ENCODE assay signal across 21 cellular contexts in the genomic region with DNA sequence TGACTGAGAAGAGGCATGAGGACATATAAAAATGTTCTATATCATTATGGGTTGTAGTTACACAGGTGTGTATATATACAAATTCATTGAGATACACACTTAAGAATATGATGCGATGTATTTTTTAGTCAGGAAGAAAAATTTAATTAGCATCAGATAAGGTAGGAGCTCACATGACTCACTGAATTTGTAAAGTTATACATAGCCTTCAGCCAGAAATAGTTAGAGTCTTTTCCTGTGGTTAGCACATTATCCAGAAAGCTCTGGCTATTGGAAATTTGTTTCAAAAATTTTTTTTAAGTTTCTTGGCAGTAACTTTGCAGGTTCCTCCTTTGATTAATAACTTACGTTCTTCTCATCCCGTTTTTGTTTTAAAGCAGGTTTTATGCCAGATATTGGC.
"Had no signal": no experiment of that assay in that cellular context is flagged by ENCODE, and none has a peak within 500 bp of the region (broad histone marks: within the 10 kb centered on the region; RNA-seq: fewer than 3 reads in every experiment).

No MANE protein-coding gene starts in this region.

- H3K9me3 Mint-ChIP-seq: activated naive CD8-positive, alpha-beta T cell treated with anti-CD3 and anti-CD28 coated beads for 36 hours; dendritic cell treated with granulocyte-macrophage colony-stimulating factor and Interleukin-4, amounts not matched to agents 40 ng/mL and 50 ng/mL, for 4 days; neural crest cell; stimulated activated memory B cell treated with anti-CD40 and anti-IgM and Interleukin-4, amounts not matched to agents 10 μg/mL and 1 μg/mL and 100 μg/mL, for 72 hours; T-helper 2 cell treated with Interferon-gamma antibody and Interleukin-4, amounts not matched to agents 5 μg/mL and 100 μg/mL, for 36 hours had no signal

- H3K27me3 Mint-ChIP-seq: activated naive CD8-positive, alpha-beta T cell treated with anti-CD3 and anti-CD28 coated beads for 36 hours; dendritic cell treated with granulocyte-macrophage colony-stimulating factor and Interleukin-4, amounts not matched to agents 40 ng/mL and 50 ng/mL, for 4 days; stimulated activated memory B cell treated with anti-CD40 and anti-IgM and Interleukin-4, amounts not matched to agents 10 μg/mL and 1 μg/mL and 100 μg/mL, for 72 hours had no signal

- H3K27ac Mint-ChIP-seq: activated naive CD8-positive, alpha-beta T cell treated with anti-CD3 and anti-CD28 coated beads for 36 hours; dendritic cell treated with granulocyte-macrophage colony-stimulating factor and Interleukin-4, amounts not matched to agents 40 ng/mL and 50 ng/mL, for 4 days; stimulated activated memory B cell treated with anti-CD40 and anti-IgM and Interleukin-4, amounts not matched to agents 10 μg/mL and 1 μg/mL and 100 μg/mL, for 72 hours; T-helper 2 cell treated with Interferon-gamma antibody and Interleukin-4, amounts not matched to agents 5 μg/mL and 100 μg/mL, for 36 hours had no signal

- H3K4me1 Mint-ChIP-seq: neural crest cell had no signal

- H3K4me3 ChIP-seq: body of pancreas, heart left ventricle, stomach, transverse colon had no signal

- H3K4me1 ChIP-seq: body of pancreas, transverse colon had no signal

- H3K27ac ChIP-seq: body of pancreas, heart left ventricle, stomach, transverse colon, WERI-Rb-1 had no signal

- ATAC-seq: body of pancreas; heart left ventricle; left colon; sciatic nerve; stimulated activated memory B cell treated with anti-CD40 and anti-IgM and Interleukin-4, amounts not matched to agents 10 μg/mL and 1 μg/mL and 100 μg/mL, for 72 hours had no signal

- H3K4me3 Mint-ChIP-seq: activated naive CD8-positive, alpha-beta T cell treated with anti-CD3 and anti-CD28 coated beads for 36 hours; dendritic cell treated with granulocyte-macrophage colony-stimulating factor and Interleukin-4, amounts not matched to agents 40 ng/mL and 50 ng/mL, for 4 days; neural crest cell; stimulated activated memory B cell treated with anti-CD40 and anti-IgM and Interleukin-4, amounts not matched to agents 10 μg/mL and 1 μg/mL and 100 μg/mL, for 72 hours; T-helper 2 cell treated with Interferon-gamma antibody and Interleukin-4, amounts not matched to agents 5 μg/mL and 100 μg/mL, for 36 hours had no signal

- H3K27me3 ChIP-seq: body of pancreas, heart left ventricle, stomach, transverse colon had no signal

- H3K9me3 ChIP-seq: body of pancreas, heart left ventricle, stomach, transverse colon had no signal

- DNase-seq: activated CD4-positive, alpha-beta T cell treated with anti-CD3 and anti-CD28 coated beads for 1 hour; activated naive CD8-positive, alpha-beta T cell treated with anti-CD3 and anti-CD28 coated beads for 36 hours; activated T-cell treated with anti-CD3 and anti-CD28 coated beads, Interleukin-2, amount 50 U/mL, for 1 hour; amygdala; body of pancreas; effector CD4-positive, alpha-beta T cell; heart left ventricle; left colon; mesenchymal stem cell; occipital lobe; posterior cingulate gyrus; small intestine; stimulated activated CD4-positive, alpha-beta T cell treated with anti-CD3 and anti-CD28 coated beads, Interleukin-15, amount 100 ng/mL, for 24 hours; stomach; transverse colon; WERI-Rb-1 had no signal
